ENCODE assay signal across 1 cellular context in genomic region chr1:77977989-77978292, GRCh38.
TF ChIP-seq lines count a peak whose summit lies in the region.

No MANE protein-coding gene starts in this region.

TF ChIP-seq in GM23338, 12 proteins besides CTCF, POLR2A, EP300 and RAD21:
- no peak for TF ChIP-seq ZNF462 (CRISPR knock-in tag; IDR thresholded peaks at IDR 0.05)
TF ChIP-seq in GM23338: peak in this region for 0.
